In genomic region chr2:241081643-241082337, GRCh38 we compare ENCODE assay signal across 18 cellular contexts. TPM values are rescaled to one million over a fixed set of nuclear protein-coding genes. Genes with fewer than 3 reads are reported as not detected.
DNase-seq lines count a peak whose midpoint lies in the region; ATAC-seq and TF ChIP-seq lines count a peak whose summit lies in the region.
"Had no signal": no experiment of that assay in that cellular context is flagged by ENCODE, and none has a peak within 500 bp of the region (broad histone marks: within the 10 kb centered on the region; RNA-seq: fewer than 3 reads in every experiment).

No MANE protein-coding gene starts in this region.

- peaks cover 12% of the 10 kb centered on the region for H3K4me1 Mint-ChIP-seq in central memory CD8-positive, alpha-beta T cell
- peaks cover 0 to 5% of the 10 kb centered on the region in 2 donors for H3K4me1 Mint-ChIP-seq in immature natural killer cell
- H3K4me1 Mint-ChIP-seq: neural crest cell had no signal

- no peaks in the 10 kb centered on the region for H3K27me3 Mint-ChIP-seq in central memory CD8-positive, alpha-beta T cell
- H3K27me3 Mint-ChIP-seq in immature natural killer cell (ENCODE audit: low read depth in 3 of 3): no peaks in the 10 kb centered on the region
- H3K27me3 Mint-ChIP-seq: activated naive CD4-positive, alpha-beta T cell treated with anti-CD3 and anti-CD28 coated beads, Interleukin-2, amount 10 ng/mL, durations not matched to agents 7 days and 5 days had no signal

- H3K4me3 Mint-ChIP-seq in central memory CD8-positive, alpha-beta T cell: no peak overlapping the region
- no peak overlapping the region for H3K4me3 Mint-ChIP-seq in immature natural killer cell
- H3K4me3 Mint-ChIP-seq: activated naive CD4-positive, alpha-beta T cell treated with anti-CD3 and anti-CD28 coated beads, Interleukin-2, amount 10 ng/mL, durations not matched to agents 7 days and 5 days; neural crest cell had no signal

- H3K9me3 Mint-ChIP-seq in central memory CD8-positive, alpha-beta T cell: no peaks in the 10 kb centered on the region
- no peaks in the 10 kb centered on the region for H3K9me3 Mint-ChIP-seq in immature natural killer cell
- H3K9me3 Mint-ChIP-seq: activated naive CD4-positive, alpha-beta T cell treated with anti-CD3 and anti-CD28 coated beads, Interleukin-2, amount 10 ng/mL, durations not matched to agents 7 days and 5 days had no signal

- peak overlapping the region; percentile 74 for H3K27ac Mint-ChIP-seq in central memory CD8-positive, alpha-beta T cell (ENCODE audit: low read depth)
- no peak overlapping the region for H3K27ac Mint-ChIP-seq in immature natural killer cell

- no peak overlapping the region for H3K4me3 ChIP-seq in mucosa of stomach (ENCODE audit: low read length)
- H3K4me3 ChIP-seq: body of pancreas had no signal

- DNase-seq in central memory CD8-positive, alpha-beta T cell (ENCODE audit: low spot score in 2 of 2): no peak
- no peak for DNase-seq in central memory CD4-positive, alpha-beta T cell
- DNase-seq in immature natural killer cell: no peak
- DNase-seq: activated CD8-positive, alpha-beta memory T cell treated with anti-CD3 and anti-CD28 coated beads, Interleukin-2, amount 50 U/mL, for 4 hours; activated naive CD4-positive, alpha-beta T cell treated with anti-CD3 and anti-CD28 coated beads, Interleukin-2, amount 10 ng/mL, durations not matched to agents 7 days and 5 days; body of pancreas; dermis blood vessel endothelial cell; mesenchymal stem cell; MM.1S; NCI-H1694 treated with DMSO at 0.1 percent for 48 hours; NCI-H446; SHP77 treated with DMSO at 0.1 percent for 48 hours had no signal

- no peaks in the 10 kb centered on the region for H3K9me3 ChIP-seq in mucosa of stomach (ENCODE audit: control insufficient read depth, low read length)
- H3K9me3 ChIP-seq: body of pancreas had no signal

- H3K27me3 ChIP-seq in mucosa of stomach (ENCODE audit: control insufficient read depth, insufficient read depth, low read length): no peaks in the 10 kb centered on the region
- H3K27me3 ChIP-seq: body of pancreas had no signal

- no peaks in the 10 kb centered on the region for H3K36me3 ChIP-seq in mucosa of stomach (ENCODE audit: control insufficient read depth, insufficient read depth, low read length)

- peak overlapping the region; percentile 100 for H3K27ac ChIP-seq in 22Rv1
- H3K27ac ChIP-seq: body of pancreas had no signal

- no peaks in the 10 kb centered on the region for H3K4me1 ChIP-seq in mucosa of stomach (ENCODE audit: control insufficient read depth, insufficient read depth, low read length)
- H3K4me1 ChIP-seq: body of pancreas had no signal

- TF ChIP-seq POLR2A in GM19193 (IDR thresholded peaks at IDR 0.05; ENCODE audit: extremely low read depth, insufficient read depth, insufficient read length): peak; percentile 27

- peaks cover 5% of the 10 kb centered on the region for H3K36me3 Mint-ChIP-seq in central memory CD8-positive, alpha-beta T cell (ENCODE audit: insufficient read depth)
- H3K36me3 Mint-ChIP-seq in immature natural killer cell: peaks cover 10 to 20% (median 15%) of the 10 kb centered on the region in 3 donors

- TF ChIP-seq CTCF in 22Rv1 (IDR thresholded peaks at IDR 0.05): no peak

- H3K9ac ChIP-seq in mucosa of stomach (ENCODE audit: low read length): peak overlapping the region; percentile 14

- no peak for ATAC-seq in central memory CD8-positive, alpha-beta T cell (replicated peaks; ENCODE audit: extremely low read depth, poor library complexity, severe bottlenecking)
- ATAC-seq in GM18909 (IDR thresholded peaks at IDR 0.05; ENCODE audit: poor library complexity, unreplicated experiment) (no peak), HG03025 (IDR thresholded peaks at IDR 0.05; ENCODE audit: low FRiP score, unreplicated experiment) (no peak)
- ATAC-seq: body of pancreas had no signal

RNA-seq across cellular contexts. Expression of gene MTERF4, which starts 20.3 kb away (rescaled TPM):
- 10 to 100 TPM; 27.8 to 35.8 (median 30.9) TPM for polyA plus RNA-seq in immature natural killer cell
